ENCODE assay signal across 15 cellular contexts in the genomic region with DNA sequence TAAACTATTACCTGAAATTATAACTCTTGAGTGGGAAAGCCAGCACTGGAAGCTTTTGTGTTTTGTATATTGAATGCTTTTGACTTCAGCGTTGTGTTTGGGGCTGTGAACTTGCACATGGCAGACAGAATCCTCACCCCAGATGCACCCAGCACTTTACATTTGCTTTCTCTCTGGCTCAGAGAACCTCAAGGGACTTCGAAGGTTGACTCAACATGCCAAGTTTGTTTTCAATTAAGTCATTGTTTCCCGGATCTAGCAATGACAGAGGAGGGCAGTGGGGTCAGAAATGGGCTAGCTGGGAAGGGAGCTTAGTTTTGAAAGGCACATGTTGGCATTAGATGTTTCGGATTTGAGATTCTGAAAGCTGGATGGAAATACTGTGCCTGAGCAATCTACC. TPM values are rescaled to one million over a fixed set of nuclear protein-coding genes. Genes with fewer than 3 reads are reported as not detected.
DNase-seq lines count a peak whose midpoint lies in the region; ATAC-seq lines count a peak whose summit lies in the region.
"Had no signal": no experiment of that assay in that cellular context is flagged by ENCODE, and none has a peak within 500 bp of the region (broad histone marks: within the 10 kb centered on the region; RNA-seq: fewer than 3 reads in every experiment).

No MANE protein-coding gene starts in this region.

- no peak for ATAC-seq in activated T-cell treated with anti-CD3 and anti-CD28 coated beads, Interleukin-2, amount 50 U/mL, for 72 hours (replicated peaks in 1 of 2)
- no peak for ATAC-seq in natural killer cell treated with Interleukin-12 subunit alpha and Interleukin-12 subunit beta and Interleukin-15 and Interleukin-18, amount 100 ng/mL, for 72 hours
- no peak for ATAC-seq in GM21528 (IDR thresholded peaks at IDR 0.05; ENCODE audit: low FRiP score, unreplicated experiment)
- ATAC-seq in stimulated activated memory B cell treated with anti-CD40 and anti-IgM and Interleukin-4, amounts not matched to agents 10 μg/mL and 1 μg/mL and 100 μg/mL, for 72 hours = no peak
- ATAC-seq: body of pancreas; stimulated activated effector memory CD8-positive, alpha-beta T cell treated with anti-CD3 and anti-CD28 coated beads, Interleukin-12 subunit alpha, Interleukin-12 subunit beta, amount 100 ng/mL, for 72 hours had no signal

- no peaks in the 10 kb centered on the region for H3K27me3 Mint-ChIP-seq in activated T-cell treated with anti-CD3 and anti-CD28 coated beads, Interleukin-2, amount 50 U/mL, for 72 hours (ENCODE audit: low read depth)
- H3K27me3 Mint-ChIP-seq in natural killer cell treated with Interleukin-12 subunit alpha and Interleukin-12 subunit beta and Interleukin-15 and Interleukin-18, amount 100 ng/mL, for 72 hours = no peaks in the 10 kb centered on the region
- H3K27me3 Mint-ChIP-seq in stimulated activated memory B cell treated with anti-CD40 and anti-IgM and Interleukin-4, amounts not matched to agents 10 μg/mL and 1 μg/mL and 100 μg/mL, for 72 hours = no peaks in the 10 kb centered on the region
- H3K27me3 Mint-ChIP-seq: activated naive CD8-positive, alpha-beta T cell had no signal

- no peak overlapping the region for H3K4me3 Mint-ChIP-seq in activated T-cell treated with anti-CD3 and anti-CD28 coated beads, Interleukin-2, amount 50 U/mL, for 72 hours
- H3K4me3 Mint-ChIP-seq in natural killer cell treated with Interleukin-12 subunit alpha and Interleukin-12 subunit beta and Interleukin-15 and Interleukin-18, amount 100 ng/mL, for 72 hours = no peak overlapping the region
- H3K4me3 Mint-ChIP-seq in stimulated activated memory B cell treated with anti-CD40 and anti-IgM and Interleukin-4, amounts not matched to agents 10 μg/mL and 1 μg/mL and 100 μg/mL, for 72 hours = no peak overlapping the region
- H3K4me3 Mint-ChIP-seq: activated naive CD8-positive, alpha-beta T cell; stimulated activated effector memory CD8-positive, alpha-beta T cell treated with anti-CD3 and anti-CD28 coated beads, Interleukin-12 subunit alpha, Interleukin-12 subunit beta, amount 100 ng/mL, for 72 hours had no signal

- H3K4me1 Mint-ChIP-seq in activated T-cell treated with anti-CD3 and anti-CD28 coated beads, Interleukin-2, amount 50 U/mL, for 72 hours (ENCODE audit: low read depth) = peaks cover 50% of the 10 kb centered on the region
- peaks cover 24 to 59% of the 10 kb centered on the region in 2 donors for H3K4me1 Mint-ChIP-seq in natural killer cell treated with Interleukin-12 subunit alpha and Interleukin-12 subunit beta and Interleukin-15 and Interleukin-18, amount 100 ng/mL, for 72 hours (ENCODE audit: low read depth in 2 of 2)
- peaks cover 67% of the 10 kb centered on the region for H3K4me1 Mint-ChIP-seq in stimulated activated memory B cell treated with anti-CD40 and anti-IgM and Interleukin-4, amounts not matched to agents 10 μg/mL and 1 μg/mL and 100 μg/mL, for 72 hours

- peaks cover 2 to 3% of the 10 kb centered on the region in 2 donors for H3K36me3 Mint-ChIP-seq in activated T-cell treated with anti-CD3 and anti-CD28 coated beads, Interleukin-2, amount 50 U/mL, for 72 hours (ENCODE audit: insufficient read depth in 2 of 2)
- H3K36me3 Mint-ChIP-seq in natural killer cell treated with Interleukin-12 subunit alpha and Interleukin-12 subunit beta and Interleukin-15 and Interleukin-18, amount 100 ng/mL, for 72 hours = no peaks in the 10 kb centered on the region
- H3K36me3 Mint-ChIP-seq in stimulated activated memory B cell treated with anti-CD40 and anti-IgM and Interleukin-4, amounts not matched to agents 10 μg/mL and 1 μg/mL and 100 μg/mL, for 72 hours = peaks cover 47% of the 10 kb centered on the region
- H3K36me3 Mint-ChIP-seq: activated naive CD8-positive, alpha-beta T cell had no signal

- H3K9me3 Mint-ChIP-seq in activated T-cell treated with anti-CD3 and anti-CD28 coated beads, Interleukin-2, amount 50 U/mL, for 72 hours = no peaks in the 10 kb centered on the region
- H3K9me3 Mint-ChIP-seq in natural killer cell treated with Interleukin-12 subunit alpha and Interleukin-12 subunit beta and Interleukin-15 and Interleukin-18, amount 100 ng/mL, for 72 hours = no peaks in the 10 kb centered on the region
- no peaks in the 10 kb centered on the region for H3K9me3 Mint-ChIP-seq in stimulated activated memory B cell treated with anti-CD40 and anti-IgM and Interleukin-4, amounts not matched to agents 10 μg/mL and 1 μg/mL and 100 μg/mL, for 72 hours
- H3K9me3 Mint-ChIP-seq: stimulated activated effector memory CD8-positive, alpha-beta T cell treated with anti-CD3 and anti-CD28 coated beads, Interleukin-12 subunit alpha, Interleukin-12 subunit beta, amount 100 ng/mL, for 72 hours had no signal

- DNase-seq in activated T-cell treated with anti-CD3 and anti-CD28 coated beads, Interleukin-2, amount 50 U/mL, for 72 hours = no peak
- no peak for DNase-seq in activated T-cell treated with anti-CD3 and anti-CD28 coated beads, Interleukin-2, amount 50 U/mL, for 1 hour
- DNase-seq in ecto neural progenitor cell (ENCODE audit: low spot score) = peak; percentile 21
- DNase-seq in natural killer cell treated with Interleukin-12 subunit alpha and Interleukin-12 subunit beta and Interleukin-15 and Interleukin-18, amount 100 ng/mL, for 72 hours (ENCODE audit: low spot score) = peak; percentile 40
- no peak for DNase-seq in 8988T
- no peak for DNase-seq in NCI-H774 (lab: John Stamatoyannopoulos, UW)
- DNase-seq: ACHN; body of pancreas; NCI-H1694 treated with DMSO at 0.1 percent for 48 hours; NCI-H226; NK-92 treated with Interleukin-12 subunit alpha and Interleukin-12 subunit beta, amount 100 ng/mL, for 24 hours had no signal

- peak overlapping the region; percentile 63 for H3K27ac Mint-ChIP-seq in activated T-cell treated with anti-CD3 and anti-CD28 coated beads, Interleukin-2, amount 50 U/mL, for 72 hours
- H3K27ac Mint-ChIP-seq in natural killer cell treated with Interleukin-12 subunit alpha and Interleukin-12 subunit beta and Interleukin-15 and Interleukin-18, amount 100 ng/mL, for 72 hours = peak overlapping the region in 1 of 2 donors; percentile 53
- H3K27ac Mint-ChIP-seq in stimulated activated memory B cell treated with anti-CD40 and anti-IgM and Interleukin-4, amounts not matched to agents 10 μg/mL and 1 μg/mL and 100 μg/mL, for 72 hours = no peak overlapping the region
- H3K27ac Mint-ChIP-seq: activated naive CD8-positive, alpha-beta T cell; stimulated activated effector memory CD8-positive, alpha-beta T cell treated with anti-CD3 and anti-CD28 coated beads, Interleukin-12 subunit alpha, Interleukin-12 subunit beta, amount 100 ng/mL, for 72 hours had no signal

RNA-seq across cellular contexts. Expression of a gene that starts 22.4 kb away (rescaled TPM):
- 10 to 100 TPM; 18.6 to 19.7 TPM for total RNA-seq in activated T-cell treated with anti-CD3 and anti-CD28 coated beads, Interleukin-2, amount 50 U/mL, for 72 hours
- 10 to 100 TPM; 29.3 to 70.3 TPM for total RNA-seq in natural killer cell treated with Interleukin-12 subunit alpha and Interleukin-12 subunit beta and Interleukin-15 and Interleukin-18, amount 100 ng/mL, for 72 hours

Comparison
In these comparisons a context has a peak if more than half of its experiments do, and no peak if none do; other contexts are left out.
1. DNase-seq: peak in ecto neural progenitor cell (single experiment) and natural killer cell treated with Interleukin-12 subunit alpha and Interleukin-12 subunit beta and Interleukin-15 and Interleukin-18, amount 100 ng/mL, for 72 hours (single experiment); none in activated T-cell treated with anti-CD3 and anti-CD28 coated beads, Interleukin-2, amount 50 U/mL, for 72 hours (0 of 2), activated T-cell treated with anti-CD3 and anti-CD28 coated beads, Interleukin-2, amount 50 U/mL, for 1 hour (single experiment), 8988T (single experiment) and NCI-H774 (single experiment).